Comparison of ENCODE assay signal across 8 cellular contexts in the genomic region with DNA sequence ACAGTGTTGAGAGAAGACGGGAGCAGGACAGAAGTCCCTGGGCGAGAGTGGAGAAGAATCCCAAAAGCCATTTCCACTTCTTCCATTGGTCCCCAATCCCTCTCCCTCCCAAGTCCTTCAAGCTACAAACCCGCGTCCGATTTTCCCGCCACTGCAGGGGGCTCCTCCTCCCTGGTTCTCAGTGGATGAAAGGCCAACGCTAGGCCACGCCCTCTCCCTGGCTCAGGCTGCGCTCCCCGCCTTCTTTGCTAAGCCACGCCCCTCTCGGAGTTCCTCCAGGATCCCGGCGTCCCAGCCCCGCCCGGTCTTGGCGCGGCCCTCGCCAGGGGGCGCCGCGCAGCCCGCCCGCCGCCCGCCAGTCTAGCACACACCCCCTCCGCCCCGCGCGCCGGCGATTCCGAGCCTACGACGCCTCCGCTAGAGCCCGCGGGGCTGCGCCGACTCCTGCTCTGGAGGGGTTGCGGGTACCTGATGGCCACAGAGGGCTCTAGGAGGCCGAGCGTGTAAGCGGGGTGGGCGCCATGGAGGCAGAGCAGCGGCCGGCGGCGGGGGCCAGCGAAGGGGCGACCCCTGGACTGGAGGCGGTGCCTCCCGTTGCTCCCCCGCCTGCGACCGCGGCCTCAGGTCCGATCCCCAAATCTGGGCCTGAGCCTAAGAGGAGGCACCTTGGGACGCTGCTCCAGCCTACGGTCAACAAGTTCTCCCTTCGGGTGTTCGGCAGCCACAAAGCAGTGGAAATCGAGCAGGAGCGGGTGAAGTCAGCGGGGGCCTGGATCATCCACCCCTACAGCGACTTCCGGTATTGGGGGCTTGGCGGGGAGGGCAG. TPM values are rescaled to one million over a fixed set of nuclear protein-coding genes. Genes with fewer than 3 reads are reported as not detected.
DNase-seq lines count a peak whose midpoint lies in the region; ATAC-seq and TF ChIP-seq lines count a peak whose summit lies in the region.

A gene (plus strand): TSS at position 394 of the 826 bp plus-strand sequence. CDS start 128 bp downstream, at position 522.

- ATAC-seq in GM18502 (IDR thresholded peaks at IDR 0.05; ENCODE audit: poor library complexity, unreplicated experiment) (peak; percentile 67), HG02981 (IDR thresholded peaks at IDR 0.05; ENCODE audit: unreplicated experiment) (peak; percentile 58), aorta (ENCODE audit: low FRiP score) (peak; percentile 92)

- TF ChIP-seq CTCF in astrocyte of the cerebellum (IDR thresholded peaks at IDR 0.05; ENCODE audit: low read depth, low read length, missing control alignments) (peak; percentile 36), hepatocyte (IDR thresholded peaks at IDR 0.05; ENCODE audit: poor library complexity) (peak; percentile 71)

- no peaks in the 10 kb centered on the region for H3K27me3 ChIP-seq in hepatocyte
- H3K27me3 ChIP-seq in aorta (ENCODE audit: control insufficient read depth in 1 of 2, insufficient read depth in 2 of 2, low read length in 1 of 2) = no peaks in the 10 kb centered on the region

- H4K20me1 ChIP-seq in hepatocyte (ENCODE audit: insufficient read depth, poor library complexity, severe bottlenecking) = peaks cover 3% of the 10 kb centered on the region

- H3K27ac ChIP-seq in hepatocyte (peak within 1 kb of the TSS; percentile 64), aorta (ENCODE audit: low read depth in 1 of 2, low read length in 2 of 2) (peak within 1 kb of the TSS in 1 of 2 donors; percentile 2)

- intact Hi-C loops in aorta (cut with DNase I) = loop anchor here in 1 of 2 donors (1.0 kb wide), 1 partner anchor 46 kb away; no protein-coding TSS in a partner anchor

- DNase-seq in NCI-H2029 (lab: John Stamatoyannopoulos, UW) (peak; percentile 96), T-helper 22 cell (ENCODE audit: low read depth) (peak; percentile 87), astrocyte of the cerebellum (ENCODE audit: low read depth) (peak; percentile 87), hepatocyte (ENCODE audit: low spot score) (peak; percentile 100), renal cortical epithelial cell (ENCODE audit: low read depth) (peak; percentile 88), aorta (peak; percentile 98 to 99)

- H3K36me3 ChIP-seq in hepatocyte (replicated peaks; ENCODE audit: insufficient read depth, low read depth) (no peaks in the 10 kb centered on the region), aorta (ENCODE audit: control insufficient read depth in 1 of 2, insufficient read depth in 2 of 2, low read length in 1 of 2) (no peaks in the 10 kb centered on the region)

- H3K9me3 ChIP-seq in hepatocyte (ENCODE audit: low read depth) = no peaks in the 10 kb centered on the region
- H3K9me3 ChIP-seq in aorta (ENCODE audit: control insufficient read depth, low read length) = no peaks in the 10 kb centered on the region

- H2AFZ ChIP-seq in hepatocyte = peak within 1 kb of the TSS; percentile 95

- peak within 1 kb of the TSS; percentile 96 for H3K4me2 ChIP-seq in hepatocyte

- H3K4me3 ChIP-seq in astrocyte of the cerebellum (ENCODE audit: low read depth, low read length) = peak within 1 kb of the TSS; percentile 60
- H3K4me3 ChIP-seq in hepatocyte = peak within 1 kb of the TSS; percentile 62
- H3K4me3 ChIP-seq in aorta (ENCODE audit: low read length in 2 of 2) = peak within 1 kb of the TSS; percentile 36 to 44

- in situ Hi-C loops in astrocyte of the cerebellum (cut with HindIII; ENCODE audit: low sequenced_read_pairs) = no loop called here

- no peaks in the 10 kb centered on the region for H3K9me2 ChIP-seq in hepatocyte (replicated peaks; ENCODE audit: insufficient read depth)

- 2% methylated on average over 49 of the region's 68 CpGs for WGBS in hepatocyte (ENCODE audit: low lambda C conversion rate, missing lambda C conversion rate)
- 1% methylated on average over 68 of the region's 68 CpGs for WGBS in aorta, 2 donors

- peaks cover 7% of the 10 kb centered on the region for H3K79me2 ChIP-seq in hepatocyte

- H3K4me1 ChIP-seq in hepatocyte (ENCODE audit: insufficient read depth) = peaks cover 6% of the 10 kb centered on the region
- H3K4me1 ChIP-seq in aorta (ENCODE audit: control insufficient read depth in 1 of 2, insufficient read depth in 2 of 2, low read length in 2 of 2) = peaks cover 0 to 3% of the 10 kb centered on the region in 2 donors

RNA-seq across cellular contexts. Expression of the gene that starts here (rescaled TPM):
- total RNA-seq in hepatocyte (1.5 and 4.3 TPM in 2 replicates), renal cortical epithelial cell (1.0 and 1.7 TPM in 2 replicates), aorta (1 to 10 TPM; 1.8 to 5.7 TPM)
- polyA plus RNA-seq in hepatocyte (5.6 and 8.2 TPM in 2 replicates), aorta (1 to 10 TPM in 1 of 2 donors, under 1 TPM in 1; 0.13 to 3.1 TPM)
